16 cellular contexts compared by ENCODE assay signal in genomic region chrX:110004970-110005369, GRCh38. TPM values are rescaled to one million over a fixed set of nuclear protein-coding genes. Genes with fewer than 3 reads are reported as not detected.
DNase-seq lines count a peak whose midpoint lies in the region; ATAC-seq lines count a peak whose summit lies in the region.
"Had no signal": no experiment of that assay in that cellular context is flagged by ENCODE, and none has a peak within 500 bp of the region (broad histone marks: within the 10 kb centered on the region; RNA-seq: fewer than 3 reads in every experiment).

No MANE protein-coding gene starts in this region.

- H3K4me2 ChIP-seq in skeletal muscle satellite cell (ENCODE audit: low read length), result peak overlapping the region; percentile 88

- peak overlapping the region; percentile 66 for H3K27ac ChIP-seq in duodenal mucosa (ENCODE audit: low read depth, low read length)
- H3K27ac ChIP-seq: ovary, WERI-Rb-1 had no signal

- peak overlapping the region; percentile 52 to 55 for H3K4me3 ChIP-seq in duodenal mucosa (ENCODE audit: low read depth in 1 of 2, low read length in 2 of 2)
- no peak overlapping the region for H3K4me3 ChIP-seq in skeletal muscle satellite cell (ENCODE audit: low read length)

- H3K36me3 ChIP-seq in duodenal mucosa (ENCODE audit: control insufficient read depth in 1 of 2, insufficient read depth in 2 of 2, low read length in 2 of 2) (no peaks in the 10 kb centered on the region), skeletal muscle satellite cell (ENCODE audit: insufficient read depth, low read length) (no peaks in the 10 kb centered on the region)
- H3K36me3 ChIP-seq: ovary had no signal

- H3K9me3 ChIP-seq in duodenal mucosa (ENCODE audit: control insufficient read depth in 1 of 2, low read length in 2 of 2), result no peaks in the 10 kb centered on the region
- H3K9me3 ChIP-seq in skeletal muscle satellite cell (replicated peaks; ENCODE audit: low read length), result no peaks in the 10 kb centered on the region
- H3K9me3 ChIP-seq: ovary had no signal

- DNase-seq in DMS 273 (lab: John Stamatoyannopoulos, UW; ENCODE audit: unreplicated experiment) (peak; percentile 28), DMS 273 treated with DMSO at 0.1 percent for 48 hours (lab: John Stamatoyannopoulos, UW) (no peak), M059J (ENCODE audit: low read depth) (peak; percentile 40), NOMO-1 treated with DMSO at 0.1 percent for 48 hours (lab: John Stamatoyannopoulos, UW; ENCODE audit: unreplicated experiment) (no peak), DMS79 treated with DMSO at 0.1 percent for 48 hours (lab: John Stamatoyannopoulos, UW) (no peak)
- DNase-seq: 8988T; activated CD8-positive, alpha-beta memory T cell treated with anti-CD3 and anti-CD28 coated beads, Interleukin-2, amount 10 ng/mL, durations not matched to agents 7 days and 5 days; activated gamma-delta T cell treated with Interleukin-2 at 50 U/mL for 16 hours; COR-L47; effector CD8-positive, alpha-beta T cell; trophoblast cell; WERI-Rb-1 had no signal

- H3K27me3 ChIP-seq in duodenal mucosa (ENCODE audit: control insufficient read depth in 1 of 2, insufficient read depth in 2 of 2, low read length in 2 of 2) (no peaks in the 10 kb centered on the region), skeletal muscle satellite cell (ENCODE audit: control insufficient read depth, insufficient read depth, low read length) (no peaks in the 10 kb centered on the region)
- H3K27me3 ChIP-seq: ovary had no signal

- peak overlapping the region in 1 of 2 donors; percentile 43 for H3K9ac ChIP-seq in duodenal mucosa (ENCODE audit: low read depth in 1 of 2, low read length in 2 of 2)
- H3K9ac ChIP-seq in skeletal muscle satellite cell (ENCODE audit: low read depth, low read length), result no peak overlapping the region

- peaks cover 16 to 40% of the 10 kb centered on the region in 2 donors for H3K4me1 ChIP-seq in duodenal mucosa (ENCODE audit: control insufficient read depth in 1 of 2, insufficient read depth in 2 of 2, low read length in 2 of 2)
- peaks cover 36% of the 10 kb centered on the region for H3K4me1 ChIP-seq in skeletal muscle satellite cell (ENCODE audit: control insufficient read depth, insufficient read depth, low read length)

- ATAC-seq in GM18867 (IDR thresholded peaks at IDR 0.05; ENCODE audit: unreplicated experiment), result no peak
- ATAC-seq: activated CD8-positive, alpha-beta memory T cell treated with anti-CD3 and anti-CD28 coated beads, Interleukin-2, amount 10 ng/mL, durations not matched to agents 7 days and 5 days had no signal

RNA-seq across cellular contexts. Expression of gene TMEM164, which starts 2.1 kb away (rescaled TPM):
- 32.6 and 33.4 TPM in 2 replicates for total RNA-seq in M059J (2014; rRNA removed; shearing (Covaris generic))
- 16.2 and 18.0 TPM in 2 replicates for total RNA-seq in skeletal muscle satellite cell (2012; rRNA removed)

Comparison
In these comparisons a context has a peak if more than half of its experiments do, and no peak if none do; other contexts are left out.
1. DNase-seq: peak in DMS 273 (single experiment) and M059J (single experiment); none in DMS 273 treated with DMSO at 0.1 percent for 48 hours (single experiment), NOMO-1 treated with DMSO at 0.1 percent for 48 hours (single experiment) and DMS79 treated with DMSO at 0.1 percent for 48 hours (single experiment).